Comparison of ENCODE assay signal across 13 cellular contexts in genomic region chr10:71423936-71424335, GRCh38. TPM values are rescaled to one million over a fixed set of nuclear protein-coding genes. Genes with fewer than 3 reads are reported as not detected.
A peak's percentile ranks its signal among the peaks of the same experiment; 100 is the strongest.
DNase-seq lines count a peak whose midpoint lies in the region; ATAC-seq and TF ChIP-seq lines count a peak whose summit lies in the region.
"Had no signal": no experiment of that assay in that cellular context is flagged by ENCODE, and none has a peak within 500 bp of the region (broad histone marks: within the 10 kb centered on the region; RNA-seq: fewer than 3 reads in every experiment).

No MANE protein-coding gene starts in this region.

- POLR2A ChIA-PET in activated CD4-positive, alpha-beta memory T cell treated with anti-CD3 and anti-CD28 coated beads, Interleukin-2, amount 10 ng/mL, durations not matched to agents 7 days and 5 days (lab: Charles Lee), result no interaction called here

- DNase-seq in RWPE2 (ENCODE audit: low spot score), result peak; percentile 29
- DNase-seq in ecto neural progenitor cell (ENCODE audit: low spot score), result peak; percentile 30
- peak; percentile 67 for DNase-seq in osteocyte (ENCODE audit: extremely low spot score, unreplicated experiment)
- DNase-seq in activated CD4-positive, alpha-beta memory T cell treated with anti-CD3 and anti-CD28 coated beads, Interleukin-2, amount 10 ng/mL, durations not matched to agents 7 days and 5 days, result no peak
- DNase-seq in DMS114 treated with DMSO at 0.1 percent for 48 hours (lab: John Stamatoyannopoulos, UW; ENCODE audit: unreplicated experiment), result no peak
- no peak for DNase-seq in NCI-H2029 treated with DMSO at 0.1 percent for 48 hours (lab: John Stamatoyannopoulos, UW)
- DNase-seq: CD8-positive, alpha-beta memory T cell; HCEC 1CT; IMR-90 had no signal

- TF ChIP-seq CTCF in RWPE2 (IDR thresholded peaks at IDR 0.05; ENCODE audit: poor library complexity, severe bottlenecking), result no peak
- no peak for TF ChIP-seq CTCF in osteocyte (IDR thresholded peaks at IDR 0.05)

- no peaks in the 10 kb centered on the region for H3K27me3 ChIP-seq in RWPE2 (ENCODE audit: insufficient read depth, poor library complexity, severe bottlenecking)

- CTCF ChIA-PET in activated CD4-positive, alpha-beta memory T cell treated with anti-CD3 and anti-CD28 coated beads, Interleukin-2, amount 10 ng/mL, durations not matched to agents 7 days and 5 days (lab: Charles Lee), result no interaction called here

- no peak overlapping the region for H3K4me3 Mint-ChIP-seq in osteocyte (ENCODE audit: unreplicated experiment)
- no peak overlapping the region for H3K4me3 Mint-ChIP-seq in stimulated activated memory B cell treated with anti-CD40 and anti-IgM and Interleukin-4, amounts not matched to agents 10 μg/mL and 1 μg/mL and 100 μg/mL, for 72 hours
- no peak overlapping the region for H3K4me3 Mint-ChIP-seq in activated CD4-positive, alpha-beta memory T cell treated with anti-CD3 and anti-CD28 coated beads, Interleukin-2, amount 10 ng/mL, durations not matched to agents 7 days and 5 days
- H3K4me3 Mint-ChIP-seq: CD14-positive monocyte; CD8-positive, alpha-beta memory T cell had no signal

- no peaks in the 10 kb centered on the region for H3K9me3 ChIP-seq in RWPE2 (ENCODE audit: severe bottlenecking)
- H3K9me3 ChIP-seq: Caco-2 had no signal

- no peak overlapping the region for H3K4me3 ChIP-seq in RWPE2 (ENCODE audit: severe bottlenecking)

- ATAC-seq in RWPE2 (ENCODE audit: low read depth), result no peak
- ATAC-seq in stimulated activated memory B cell treated with anti-CD40 and anti-IgM and Interleukin-4, amounts not matched to agents 10 μg/mL and 1 μg/mL and 100 μg/mL, for 72 hours, result peak; percentile 37
- ATAC-seq in HG03460 (IDR thresholded peaks at IDR 0.05; ENCODE audit: unreplicated experiment), result no peak

- H3K9me3 Mint-ChIP-seq in osteocyte (ENCODE audit: unreplicated experiment), result no peaks in the 10 kb centered on the region
- H3K9me3 Mint-ChIP-seq in stimulated activated memory B cell treated with anti-CD40 and anti-IgM and Interleukin-4, amounts not matched to agents 10 μg/mL and 1 μg/mL and 100 μg/mL, for 72 hours, result no peaks in the 10 kb centered on the region
- no peaks in the 10 kb centered on the region for H3K9me3 Mint-ChIP-seq in activated CD4-positive, alpha-beta memory T cell treated with anti-CD3 and anti-CD28 coated beads, Interleukin-2, amount 10 ng/mL, durations not matched to agents 7 days and 5 days
- H3K9me3 Mint-ChIP-seq: CD14-positive monocyte had no signal

- H3K4me1 Mint-ChIP-seq in osteocyte (ENCODE audit: unreplicated experiment), result no peaks in the 10 kb centered on the region
- no peaks in the 10 kb centered on the region for H3K4me1 Mint-ChIP-seq in stimulated activated memory B cell treated with anti-CD40 and anti-IgM and Interleukin-4, amounts not matched to agents 10 μg/mL and 1 μg/mL and 100 μg/mL, for 72 hours
- no peaks in the 10 kb centered on the region for H3K4me1 Mint-ChIP-seq in activated CD4-positive, alpha-beta memory T cell treated with anti-CD3 and anti-CD28 coated beads, Interleukin-2, amount 10 ng/mL, durations not matched to agents 7 days and 5 days
- H3K4me1 Mint-ChIP-seq: CD14-positive monocyte; CD8-positive, alpha-beta memory T cell had no signal

- H3K4me1 ChIP-seq in RWPE2 (ENCODE audit: insufficient read depth, poor library complexity, severe bottlenecking), result no peaks in the 10 kb centered on the region
- H3K4me1 ChIP-seq: Caco-2 had no signal

- H3K36me3 Mint-ChIP-seq in osteocyte (ENCODE audit: unreplicated experiment), result no peaks in the 10 kb centered on the region
- H3K36me3 Mint-ChIP-seq in stimulated activated memory B cell treated with anti-CD40 and anti-IgM and Interleukin-4, amounts not matched to agents 10 μg/mL and 1 μg/mL and 100 μg/mL, for 72 hours, result no peaks in the 10 kb centered on the region
- no peaks in the 10 kb centered on the region for H3K36me3 Mint-ChIP-seq in activated CD4-positive, alpha-beta memory T cell treated with anti-CD3 and anti-CD28 coated beads, Interleukin-2, amount 10 ng/mL, durations not matched to agents 7 days and 5 days (ENCODE audit: low read depth)
- H3K36me3 Mint-ChIP-seq: CD14-positive monocyte had no signal

- peaks cover 36% of the 10 kb centered on the region for H3K27me3 Mint-ChIP-seq in osteocyte (ENCODE audit: unreplicated experiment)
- H3K27me3 Mint-ChIP-seq in stimulated activated memory B cell treated with anti-CD40 and anti-IgM and Interleukin-4, amounts not matched to agents 10 μg/mL and 1 μg/mL and 100 μg/mL, for 72 hours, result peaks cover 38% of the 10 kb centered on the region
- peaks cover 7% of the 10 kb centered on the region for H3K27me3 Mint-ChIP-seq in activated CD4-positive, alpha-beta memory T cell treated with anti-CD3 and anti-CD28 coated beads, Interleukin-2, amount 10 ng/mL, durations not matched to agents 7 days and 5 days

- H3K27ac Mint-ChIP-seq in osteocyte (ENCODE audit: unreplicated experiment), result no peak overlapping the region
- H3K27ac Mint-ChIP-seq in stimulated activated memory B cell treated with anti-CD40 and anti-IgM and Interleukin-4, amounts not matched to agents 10 μg/mL and 1 μg/mL and 100 μg/mL, for 72 hours, result no peak overlapping the region
- no peak overlapping the region for H3K27ac Mint-ChIP-seq in activated CD4-positive, alpha-beta memory T cell treated with anti-CD3 and anti-CD28 coated beads, Interleukin-2, amount 10 ng/mL, durations not matched to agents 7 days and 5 days
- H3K27ac Mint-ChIP-seq: CD14-positive monocyte; CD8-positive, alpha-beta memory T cell had no signal

- no peaks in the 10 kb centered on the region for H3K36me3 ChIP-seq in RWPE2 (ENCODE audit: low read depth)

- H3K27ac ChIP-seq in RWPE2 (ENCODE audit: poor library complexity, severe bottlenecking), result no peak overlapping the region

RNA-seq across cellular contexts. Expression of gene CDH23, which starts 27.2 kb away (rescaled TPM):
- not detected in 2 replicates for total RNA-seq in osteocyte
- 1 to 10 TPM; 1.3 TPM for total RNA-seq in activated CD4-positive, alpha-beta memory T cell treated with anti-CD3 and anti-CD28 coated beads, Interleukin-2, amount 10 ng/mL, durations not matched to agents 7 days and 5 days

Comparison
In these comparisons a context has a peak if more than half of its experiments do, and no peak if none do; other contexts are left out.
1. DNase-seq: peak in RWPE2 (single experiment), ecto neural progenitor cell (single experiment) and osteocyte (single experiment); none in activated CD4-positive, alpha-beta memory T cell treated with anti-CD3 and anti-CD28 coated beads, Interleukin-2, amount 10 ng/mL, durations not matched to agents 7 days and 5 days (single experiment), DMS114 treated with DMSO at 0.1 percent for 48 hours (single experiment) and NCI-H2029 treated with DMSO at 0.1 percent for 48 hours (single experiment).